ENCODE assay signal across 8 cellular contexts in the genomic region with DNA sequence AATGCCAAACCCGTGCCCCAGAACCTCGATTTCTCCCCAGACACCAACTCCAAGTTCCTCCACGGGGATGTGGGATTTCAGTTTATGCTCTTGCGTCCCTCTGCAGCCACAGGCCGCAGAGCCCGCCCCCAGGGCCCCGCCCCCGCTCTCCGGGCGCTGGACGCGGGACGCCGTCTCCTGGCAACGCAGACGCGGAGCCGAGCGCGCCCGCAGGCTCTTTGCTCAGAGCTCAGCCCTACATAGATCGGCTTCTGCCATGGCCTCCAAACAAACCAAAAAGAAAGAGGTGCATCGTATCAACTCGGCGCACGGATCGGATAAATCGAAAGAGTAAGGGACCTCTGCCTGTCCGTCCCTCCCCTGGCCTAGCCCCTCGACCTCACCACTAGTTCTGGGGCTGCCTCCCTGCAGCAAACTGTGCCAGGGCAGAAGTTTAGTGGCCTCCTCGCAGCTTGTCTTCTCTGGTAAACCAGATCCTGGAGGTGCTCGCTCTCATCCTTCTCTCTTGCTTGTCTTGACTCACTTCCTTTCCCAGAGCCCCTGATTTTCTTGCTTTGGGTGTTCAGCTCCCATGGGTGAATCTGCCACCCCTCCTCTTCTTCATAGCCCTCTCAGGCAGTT. TPM values are rescaled to one million over a fixed set of nuclear protein-coding genes. Genes with fewer than 3 reads are reported as not detected.
A peak's percentile ranks its signal among the peaks of the same experiment; 100 is the strongest.
DNase-seq lines count a peak whose midpoint lies in the region; ATAC-seq, FAIRE-seq and TF ChIP-seq lines count a peak whose summit lies in the region.

A gene (plus strand): TSS at position 188 of the 621 bp plus-strand sequence. CDS start 69 bp downstream, at position 257.

- dilution Hi-C loops in endothelial cell of umbilical vein (cut with MboI; ENCODE audit: extremely low pct_ligation_motif_present, low sequenced_read_pairs): no loop called here

- WGBS in lung, 2 donors: 3 to 4% methylated on average over 32 of the region's 32 CpGs

- no peaks in the 10 kb centered on the region for H3K9me3 Mint-ChIP-seq in HFFc6

- no peaks in the 10 kb centered on the region for H3K36me3 ChIP-seq in RWPE2 (ENCODE audit: low read depth)
- no peaks in the 10 kb centered on the region for H3K36me3 ChIP-seq in endothelial cell of umbilical vein (ENCODE audit: control insufficient read depth in 2 of 2, extremely low read depth in 1 of 2, insufficient read depth in 2 of 2, low read length in 2 of 2)
- no peaks in the 10 kb centered on the region for H3K36me3 ChIP-seq in lung (ENCODE audit: control insufficient read depth in 2 of 2, insufficient read depth in 2 of 2, low read length in 2 of 2)
- no peaks in the 10 kb centered on the region for H3K36me3 ChIP-seq in thoracic aorta

- H2AFZ ChIP-seq in endothelial cell of umbilical vein (ENCODE audit: low read depth, low read length): peak within 1 kb of the TSS; percentile 39

- peaks cover 13% of the 10 kb centered on the region for H3K4me1 Mint-ChIP-seq in HFFc6 (ENCODE audit: low read depth)

- H3K4me3 ChIP-seq in RWPE2 (ENCODE audit: severe bottlenecking) (peak within 1 kb of the TSS; percentile 13), endothelial cell of umbilical vein (replicated peaks in 1 of 3; ENCODE audit: insufficient read depth in 1 of 3, low read depth in 1 of 3, low read length in 3 of 3) (peak within 1 kb of the TSS in 2 of 3 experiments; percentile 21 to 27), lung (no peak within 1 kb of the TSS), thoracic aorta (peak within 1 kb of the TSS; percentile 67)

- no peak for FAIRE-seq in endothelial cell of umbilical vein (lab: Jason Lieb, UNC)

- peak; percentile 34 for DNase-seq in ACHN
- DNase-seq in HFFc6: peak; percentile 37
- DNase-seq in RWPE2 (ENCODE audit: low spot score): no peak
- peak; percentile 46 for DNase-seq in endothelial cell of umbilical vein (ENCODE audit: low read depth, low spot score)
- DNase-seq in lung (ENCODE audit: low spot score): peak; percentile 44
- DNase-seq in thoracic aorta (ENCODE audit: low spot score): no peak
- no peak for DNase-seq in DMS153 (lab: John Stamatoyannopoulos, UW)
- no peak for DNase-seq in DMS79 (lab: John Stamatoyannopoulos, UW)

- peak within 1 kb of the TSS; percentile 87 for H3K4me3 Mint-ChIP-seq in HFFc6

- ATAC-seq in RWPE2 (ENCODE audit: low read depth): peak; percentile 89
- peak; percentile 73 for ATAC-seq in lung (ENCODE audit: insufficient read depth, low FRiP score)
- no peak for ATAC-seq in thoracic aorta (ENCODE audit: insufficient number of reproducible peaks, low FRiP score, low read depth)

- BruUV-seq in endothelial cell of umbilical vein (replicated peaks; lab: Mats Ljungman, UMichigan): no TSS peak

- POLR2A ChIA-PET in endothelial cell of umbilical vein (lab: Charles Lee): no interaction called here

- no peaks in the 10 kb centered on the region for H3K9me1 ChIP-seq in endothelial cell of umbilical vein (replicated peaks; ENCODE audit: control insufficient read depth, extremely low read depth, insufficient read depth, low read length)

- H3K36me3 Mint-ChIP-seq in HFFc6 (ENCODE audit: low read depth): no peaks in the 10 kb centered on the region

- H3K4me2 ChIP-seq in endothelial cell of umbilical vein (ENCODE audit: insufficient read depth, low read length): peak within 1 kb of the TSS; percentile 39

- in situ Hi-C loops in ACHN (cut with HindIII; ENCODE audit: low pct_ligation_motif_present, low pct_unique_long_range_greater_than_20kb, low sequenced_read_pairs): no loop called here

- peaks cover 10% of the 10 kb centered on the region; the same call in 1 of the 2 replicates for H3K27me3 Mint-ChIP-seq in HFFc6 (ENCODE audit: insufficient read depth)

- TF ChIP-seq CTCF in HFFc6 (IDR thresholded peaks at IDR 0.05): no peak
- no peak for TF ChIP-seq CTCF in RWPE2 (IDR thresholded peaks at IDR 0.05; ENCODE audit: poor library complexity, severe bottlenecking)
- TF ChIP-seq CTCF in endothelial cell of umbilical vein (IDR thresholded peaks at IDR 0.05; ENCODE audit: extremely low read depth in 1 of 2, insufficient read depth in 1 of 2, low read depth in 1 of 2, low read length in 2 of 2): no peak
- no peak for TF ChIP-seq CTCF in lung (IDR thresholded peaks at IDR 0.05; ENCODE audit: control extremely low read depth, extremely low read depth)
- no peak for TF ChIP-seq CTCF in thoracic aorta (IDR thresholded peaks at IDR 0.05)

- H3K9me3 ChIP-seq in RWPE2 (ENCODE audit: severe bottlenecking) (no peaks in the 10 kb centered on the region), endothelial cell of umbilical vein (replicated peaks; ENCODE audit: control insufficient read depth, insufficient read depth, low read length) (no peaks in the 10 kb centered on the region), lung (ENCODE audit: control insufficient read depth in 2 of 2, insufficient read depth in 1 of 2, low read length in 1 of 2) (peaks cover 0 to 1% of the 10 kb centered on the region in 2 donors), thoracic aorta (no peaks in the 10 kb centered on the region)

- H3K27ac Mint-ChIP-seq in HFFc6: peak within 1 kb of the TSS; percentile 47

- H3K4me1 ChIP-seq in RWPE2 (ENCODE audit: insufficient read depth, poor library complexity, severe bottlenecking): peaks cover 8% of the 10 kb centered on the region
- H3K4me1 ChIP-seq in endothelial cell of umbilical vein (ENCODE audit: control insufficient read depth, extremely low read depth, insufficient read depth, low read length): no peaks in the 10 kb centered on the region
- H3K4me1 ChIP-seq in lung (ENCODE audit: control insufficient read depth in 2 of 2, insufficient read depth in 2 of 2, low read length in 2 of 2): peaks cover 0 to 2% of the 10 kb centered on the region in 2 donors
- peaks cover 0 to 4% of the 10 kb centered on the region in 2 donors for H3K4me1 ChIP-seq in thoracic aorta (ENCODE audit: control insufficient read depth in 1 of 2, low read depth in 2 of 2)

- CTCF ChIA-PET in endothelial cell of umbilical vein (lab: Charles Lee): no interaction called here

- no peak for TF ChIP-seq POLR2A in endothelial cell of umbilical vein (IDR thresholded peaks at IDR 0.05; ENCODE audit: low read depth, low read length)

- intact Hi-C loops in endothelial cell of umbilical vein (cut with micrococcal nuclease): loop anchor here (2.0 kb wide), 1 partner anchor 54 kb away; no protein-coding TSS in a partner anchor

- H3K27ac ChIP-seq in RWPE2 (ENCODE audit: poor library complexity, severe bottlenecking) (no peak within 1 kb of the TSS), endothelial cell of umbilical vein (ENCODE audit: insufficient read depth, low read depth, low read length) (no peak within 1 kb of the TSS), lung (ENCODE audit: low read depth in 1 of 2, low read length in 1 of 2) (no peak within 1 kb of the TSS), thoracic aorta (no peak within 1 kb of the TSS)

- no peaks in the 10 kb centered on the region for H4K20me1 ChIP-seq in endothelial cell of umbilical vein (replicated peaks; ENCODE audit: control insufficient read depth, extremely low read depth, insufficient read depth, low read length)

- H3K79me2 ChIP-seq in endothelial cell of umbilical vein (ENCODE audit: control insufficient read depth, insufficient read depth, low read length): no peaks in the 10 kb centered on the region

- H3K27me3 ChIP-seq in RWPE2 (ENCODE audit: insufficient read depth, poor library complexity, severe bottlenecking) (no peaks in the 10 kb centered on the region), endothelial cell of umbilical vein (ENCODE audit: control insufficient read depth in 2 of 2, insufficient read depth in 2 of 2, low read length in 2 of 2) (peaks cover 4 to 5% of the 10 kb centered on the region in 2 experiments), lung (ENCODE audit: control insufficient read depth, insufficient read depth) (no peaks in the 10 kb centered on the region), thoracic aorta (replicated peaks; ENCODE audit: insufficient read depth) (no peaks in the 10 kb centered on the region)

- H3K9ac ChIP-seq in endothelial cell of umbilical vein (replicated peaks; ENCODE audit: extremely low read depth, insufficient read depth, low read length): no peak within 1 kb of the TSS

TF ChIP-seq in endothelial cell of umbilical vein, 7 proteins besides CTCF, POLR2A, EP300 and RAD21:
- no peak for TF ChIP-seq POLR2AphosphoS5 (IDR thresholded peaks at IDR 0.05; ENCODE audit: insufficient read depth, low read depth, low read length)
- TF ChIP-seq GATA2 (IDR thresholded peaks at IDR 0.05; ENCODE audit: insufficient read depth, insufficient read length, low read depth, low read length): no peak
- no peak for TF ChIP-seq MYC (IDR thresholded peaks at IDR 0.05; ENCODE audit: low read depth, low read length)
- no peak for TF ChIP-seq EZH2 (IDR thresholded peaks at IDR 0.05; ENCODE audit: borderline replicate concordance, low read depth, low read length, severe bottlenecking)
- no peak for TF ChIP-seq FOS (IDR thresholded peaks at IDR 0.05; ENCODE audit: borderline replicate concordance, insufficient read depth, low read length)
- TF ChIP-seq JUN (IDR thresholded peaks at IDR 0.05; ENCODE audit: borderline replicate concordance, insufficient read depth, insufficient read length, low read depth): no peak
- TF ChIP-seq, protein P1, sequence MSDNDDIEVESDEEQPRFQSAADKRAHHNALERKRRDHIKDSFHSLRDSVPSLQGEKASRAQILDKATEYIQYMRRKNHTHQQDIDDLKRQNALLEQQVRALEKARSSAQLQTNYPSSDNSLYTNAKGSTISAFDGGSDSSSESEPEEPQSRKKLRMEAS (IDR thresholded peaks at IDR 0.05; ENCODE audit: insufficient read depth, insufficient read length): no peak

RNA-seq across cellular contexts. Expression of the gene that starts here (rescaled TPM):
- total RNA-seq in HFFc6 (2021; fragmentation: NEBNext Ultra II Directional; extraction: Animal tissue kit (Norgen Biotek cat#: 25700)): not detected
- not detected in 2 replicates for total RNA-seq in endothelial cell of umbilical vein
- polyA plus RNA-seq in endothelial cell of umbilical vein: not detected in 2 replicates
- polyA plus RNA-seq in endothelial cell of umbilical vein (2011; cell fraction: cytosol; rRNA removed): not detected in 2 replicates
- not detected in 2 replicates for polyA plus RNA-seq in endothelial cell of umbilical vein (2011; cell fraction: nucleus; rRNA removed)
- polyA plus RNA-seq in endothelial cell of umbilical vein (2012): not detected in 2 replicates
- not detected in 2 replicates for polyA minus RNA-seq in endothelial cell of umbilical vein
- not detected for polyA minus RNA-seq in endothelial cell of umbilical vein (2011; cell fraction: cytosol; rRNA and poly(A)+ RNA removed)
- polyA minus RNA-seq in endothelial cell of umbilical vein (2011; cell fraction: nucleus; rRNA and poly(A)+ RNA removed): not detected in 2 replicates
- total RNA-seq in lung: 1 to 10 TPM; 9.6 to 9.7 TPM
- polyA plus RNA-seq in lung: 1 to 10 TPM; 1.4 TPM
- total RNA-seq in thoracic aorta: not detected

Comparison
In these comparisons a context has a peak if more than half of its experiments do, and no peak if none do; other contexts are left out.
1. RNA of the gene that starts here (total RNA-seq): 9.6 to 9.7 TPM in lung; not detected in HFFc6, not detected in endothelial cell of umbilical vein and not detected in thoracic aorta; every median in the first group is over 10 times any median in the second.
2. Peak in DNase-seq in HFFc6; RNA of the gene not detected or under 1 TPM.
3. Peak in DNase-seq, H3K4me3 ChIP-seq and H3K4me2 ChIP-seq in endothelial cell of umbilical vein; RNA of the gene not detected or under 1 TPM.
4. DNase-seq: peak in ACHN (single experiment) and lung (single experiment); none in RWPE2 (single experiment), thoracic aorta (single experiment), DMS153 (single experiment) and DMS79 (single experiment).